1 cellular context compared by ENCODE assay signal in genomic region chr12:29148958-29149690, GRCh38.
TF ChIP-seq lines count a peak whose summit lies in the region.

TSS of gene FAR2 (plus strand) at chr12:29149278. CDS start at chr12:29270450, 121,172 bp downstream.

TF ChIP-seq in SK-N-SH treated with all-trans-retinoic acid at 6 μM for 48 hours, 23 proteins besides CTCF, POLR2A, EP300 and RAD21 (continued from another document):
- TF ChIP-seq POU6F1 (CRISPR knock-in tag; IDR thresholded peaks at IDR 0.05; ENCODE audit: borderline replicate concordance, low read depth) = no peak
- TF ChIP-seq ZFP3 (CRISPR knock-in tag; IDR thresholded peaks at IDR 0.05) = no peak
- TF ChIP-seq TCF4 (CRISPR knock-in tag; IDR thresholded peaks at IDR 0.05; ENCODE audit: borderline replicate concordance) = no peak
- TF ChIP-seq PPARA (CRISPR knock-in tag; IDR thresholded peaks at IDR 0.05; ENCODE audit: borderline replicate concordance) = no peak
- no peak for TF ChIP-seq ZC3H10 (CRISPR knock-in tag; IDR thresholded peaks at IDR 0.05)
